ENCODE assay signal across 24 cellular contexts in the genomic region with DNA sequence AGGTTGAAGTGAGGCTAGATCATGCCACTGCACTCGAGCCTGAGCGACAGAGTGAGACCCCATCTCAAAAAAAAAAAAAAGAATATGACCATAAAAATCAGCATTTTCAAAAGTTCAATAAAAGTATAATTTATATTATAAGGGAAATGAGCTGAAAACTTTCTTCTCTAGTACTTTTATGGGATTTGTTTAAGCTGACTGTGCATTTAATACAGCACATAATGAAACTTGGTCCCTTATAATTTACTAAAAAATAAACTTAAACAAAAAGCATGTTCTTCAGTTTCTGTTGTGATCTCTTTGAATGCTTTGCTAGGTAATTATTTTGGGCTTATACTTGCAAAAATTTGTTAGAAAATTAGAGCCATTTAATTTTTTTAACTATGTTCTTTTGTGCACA.
"Had no signal": no experiment of that assay in that cellular context is flagged by ENCODE, and none has a peak within 500 bp of the region (broad histone marks: within the 10 kb centered on the region; RNA-seq: fewer than 3 reads in every experiment).

No MANE protein-coding gene starts in this region.

- H3K27me3 ChIP-seq: dorsolateral prefrontal cortex, esophagus muscularis mucosa, foreskin keratinocyte, gastroesophageal sphincter, heart left ventricle, left lung had no signal

- H3K27ac ChIP-seq: coronary artery, esophagus muscularis mucosa, foreskin keratinocyte, gastroesophageal sphincter, heart left ventricle had no signal

- FAIRE-seq: colon, endothelial cell of umbilical vein, frontal cortex, kidney had no signal

- H3K4me1 ChIP-seq: esophagus muscularis mucosa, foreskin keratinocyte, gastroesophageal sphincter, heart left ventricle, left lung, lower lobe of right lung had no signal

- H3K9me3 ChIP-seq: esophagus muscularis mucosa, heart left ventricle, left lung, lower lobe of right lung had no signal

- DNase-seq: dermis blood vessel endothelial cell; dorsolateral prefrontal cortex; effector CD4-positive, alpha-beta T cell; effector memory CD4-positive, alpha-beta T cell; foreskin keratinocyte; heart left ventricle; hippocampal formation; immature natural killer cell; islet precursor cell; kidney; kidney glomerular epithelial cell; left cardiac atrium; left lung; left ventricle myocardium superior; lower lobe of right lung; mesenchymal stem cell; midbrain; naive thymus-derived CD4-positive, alpha-beta T cell had no signal

- ATAC-seq: foreskin keratinocyte; gastroesophageal sphincter; heart left ventricle; left cardiac atrium; left lung; left ventricle myocardium superior; lower lobe of right lung; naive thymus-derived CD4-positive, alpha-beta T cell had no signal

- H3K4me3 ChIP-seq: coronary artery, esophagus muscularis mucosa, gastroesophageal sphincter, heart left ventricle, left lung, lower lobe of right lung had no signal

- H3K36me3 ChIP-seq: esophagus muscularis mucosa, gastroesophageal sphincter, heart left ventricle, left lung, lower lobe of right lung had no signal
